Comparison of ENCODE assay signal across 9 cellular contexts in the genomic region with DNA sequence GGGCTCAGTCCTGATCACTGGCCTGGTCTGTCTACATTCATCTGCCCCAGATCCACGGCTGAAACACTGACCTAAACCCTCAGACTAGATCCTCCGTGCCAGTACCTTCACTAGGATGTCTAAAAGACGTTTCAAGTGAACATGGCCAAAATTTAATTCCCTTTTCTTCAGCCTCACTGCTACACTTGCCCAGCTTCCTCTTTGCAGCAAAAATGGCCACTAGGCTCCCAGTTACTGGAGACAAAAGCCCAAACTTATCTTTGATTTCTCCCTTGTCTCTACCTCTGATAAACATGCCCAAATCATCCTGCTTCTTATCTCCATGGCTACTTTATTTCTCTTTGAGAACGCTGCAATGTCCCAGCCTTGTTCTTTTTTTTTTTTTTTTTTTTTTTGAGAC. TPM values are rescaled to one million over a fixed set of nuclear protein-coding genes. Genes with fewer than 3 reads are reported as not detected.
DNase-seq lines count a peak whose midpoint lies in the region; ATAC-seq and TF ChIP-seq lines count a peak whose summit lies in the region.
"Had no signal": no experiment of that assay in that cellular context is flagged by ENCODE, and none has a peak within 500 bp of the region (broad histone marks: within the 10 kb centered on the region; RNA-seq: fewer than 3 reads in every experiment).

No MANE protein-coding gene starts in this region.

- no peaks in the 10 kb centered on the region for H3K27me3 ChIP-seq in RWPE2 (ENCODE audit: insufficient read depth, poor library complexity, severe bottlenecking)
- H3K27me3 ChIP-seq in esophagus squamous epithelium = no peaks in the 10 kb centered on the region
- no peaks in the 10 kb centered on the region for H3K27me3 ChIP-seq in stomach
- H3K27me3 ChIP-seq in BE2C = no peaks in the 10 kb centered on the region

- peaks cover 41% of the 10 kb centered on the region for H3K4me1 Mint-ChIP-seq in T-helper 1 cell treated with Interleukin-12 subunit alpha and Interleukin-12 subunit beta and Interleukin-4 antibody, amounts not matched to agents 30 μg/mL and 1 μg/mL, for 36 hours (ENCODE audit: low read depth)

- TF ChIP-seq CTCF in RWPE2 (IDR thresholded peaks at IDR 0.05; ENCODE audit: poor library complexity, severe bottlenecking) (no peak), esophagus squamous epithelium (IDR thresholded peaks at IDR 0.05) (no peak), stomach (IDR thresholded peaks at IDR 0.05) (no peak), BE2C (IDR thresholded peaks at IDR 0.05; ENCODE audit: low read depth, low read length) (no peak)

- H3K9me3 Mint-ChIP-seq in T-helper 1 cell treated with Interleukin-12 subunit alpha and Interleukin-12 subunit beta and Interleukin-4 antibody, amounts not matched to agents 30 μg/mL and 1 μg/mL, for 36 hours = no peaks in the 10 kb centered on the region

- no peak for TF ChIP-seq EP300 in stomach (IDR thresholded peaks at IDR 0.05)

- H3K27ac Mint-ChIP-seq in T-helper 1 cell treated with Interleukin-12 subunit alpha and Interleukin-12 subunit beta and Interleukin-4 antibody, amounts not matched to agents 30 μg/mL and 1 μg/mL, for 36 hours = peak overlapping the region; percentile 94

- H3K4me3 ChIP-seq in RWPE2 (ENCODE audit: severe bottlenecking) (no peak overlapping the region), esophagus squamous epithelium (peak overlapping the region in 3 of 4 donors; percentile 64 to 93 (median 80)), stomach (peak overlapping the region in 2 of 4 donors; percentile 63 to 72), BE2C (ENCODE audit: low read depth, low read length) (no peak overlapping the region)

- H3K36me3 ChIP-seq in RWPE2 (ENCODE audit: low read depth) (peaks cover 25% of the 10 kb centered on the region), esophagus squamous epithelium (no peaks in the 10 kb centered on the region), stomach (no peaks in the 10 kb centered on the region), BE2C (peaks cover 3% of the 10 kb centered on the region; the same call in 1 of the 2 replicates)

- no peak for ATAC-seq in RWPE2 (ENCODE audit: low read depth)

- H3K27me3 Mint-ChIP-seq in T-helper 1 cell treated with Interleukin-12 subunit alpha and Interleukin-12 subunit beta and Interleukin-4 antibody, amounts not matched to agents 30 μg/mL and 1 μg/mL, for 36 hours (ENCODE audit: low read depth) = no peaks in the 10 kb centered on the region

- no peak for TF ChIP-seq POLR2A in esophagus squamous epithelium (IDR thresholded peaks at IDR 0.05)
- no peak for TF ChIP-seq POLR2A in stomach (IDR thresholded peaks at IDR 0.05)

- peak overlapping the region; percentile 95 for H3K4me3 Mint-ChIP-seq in T-helper 1 cell treated with Interleukin-12 subunit alpha and Interleukin-12 subunit beta and Interleukin-4 antibody, amounts not matched to agents 30 μg/mL and 1 μg/mL, for 36 hours

- H3K9me3 ChIP-seq in RWPE2 (ENCODE audit: severe bottlenecking) (no peaks in the 10 kb centered on the region), esophagus squamous epithelium (no peaks in the 10 kb centered on the region), stomach (no peaks in the 10 kb centered on the region), BE2C (no peaks in the 10 kb centered on the region)

- H3K4me1 ChIP-seq in RWPE2 (ENCODE audit: insufficient read depth, poor library complexity, severe bottlenecking) (peaks cover 21% of the 10 kb centered on the region), esophagus squamous epithelium (peaks cover 59 to 87% (median 61%) of the 10 kb centered on the region in 3 donors), stomach (peaks cover 57 to 75% (median 69%) of the 10 kb centered on the region in 4 donors), BE2C (peaks cover 3% of the 10 kb centered on the region; the same call in 1 of the 2 replicates)

- peak overlapping the region; percentile 83 for H3K27ac ChIP-seq in RWPE2 (ENCODE audit: poor library complexity, severe bottlenecking)
- H3K27ac ChIP-seq in esophagus squamous epithelium = peak overlapping the region; percentile 96 to 100 (median 98)
- H3K27ac ChIP-seq in stomach = peak overlapping the region; percentile 26 to 99 (median 96)

- peaks cover 31% of the 10 kb centered on the region for H3K36me3 Mint-ChIP-seq in T-helper 1 cell treated with Interleukin-12 subunit alpha and Interleukin-12 subunit beta and Interleukin-4 antibody, amounts not matched to agents 30 μg/mL and 1 μg/mL, for 36 hours (ENCODE audit: low read depth)

- DNase-seq in T-helper 1 cell (no peak), RWPE2 (ENCODE audit: low spot score) (no peak), esophagus squamous epithelium (lab: John Stamatoyannopoulos, UW) (no peak), stomach (no peak), BE2C (no peak)
- no peak for DNase-seq in activated effector memory CD4-positive, alpha-beta T cell treated with anti-CD3 and anti-CD28 coated beads, Interleukin-2, amount 50 U/mL, for 16 hours
- no peak for DNase-seq in activated effector memory CD4-positive, alpha-beta T cell treated with Interleukin-2 at 50 U/mL for 16 hours
- DNase-seq: NCI-H1092 treated with DMSO at 0.1 percent for 48 hours had no signal

- intact Hi-C loops in esophagus squamous epithelium (cut with DNase I) (no loop called here), stomach (cut with DNase I; ENCODE audit: low total_unique reads) (no loop called here)

- 40 to 50% methylated on average over 4 of the region's 4 CpGs for WGBS in esophagus squamous epithelium, 2 donors
- WGBS in stomach, 5 donors = 53 to 66% (median 63%) methylated on average over 4 of the region's 4 CpGs

RNA-seq across cellular contexts. Expression of a gene that starts 1.6 kb away (rescaled TPM):
- total RNA-seq in esophagus squamous epithelium (10 to 100 TPM; 11.9 to 31.7 (median 24.9) TPM), stomach (10 to 100 TPM; 16.5 to 33.2 (median 22.6) TPM)
- polyA plus RNA-seq in stomach = 10 to 100 TPM; 27.8 to 37.3 (median 29.6) TPM
- 36.7 TPM for polyA plus RNA-seq in BE2C (2012; ENCODE audit: insufficient read depth, insufficient read length, low read depth)

RNA-seq across cellular contexts. Expression of a gene that starts 6.5 kb away (rescaled TPM):
- total RNA-seq in esophagus squamous epithelium (1 to 10 TPM in 1 of 4 donors, not detected in 3; 1.1 TPM), stomach (10 to 100 TPM in 1 of 5 donors, under 1 TPM in 3, not detected in 1; 0.87 to 61.4 (median 0.91) TPM)
- polyA plus RNA-seq in stomach = 1 to 10 TPM in 2 of 3 donors, under 1 TPM in 1; 0.87 to 3.7 (median 1.2) TPM
- 2.0 TPM for polyA plus RNA-seq in BE2C (2012; ENCODE audit: insufficient read depth, insufficient read length, low read depth)

RNA-seq across cellular contexts. Expression of a gene that starts 11.0 kb away (rescaled TPM):
- 10 to 100 TPM; 16.0 to 42.9 (median 27.4) TPM for total RNA-seq in esophagus squamous epithelium
- 10 to 100 TPM in 3 of 5 donors, 1 to 10 TPM in 1, not detected in 1; 2.3 to 63.4 (median 25.6) TPM for total RNA-seq in stomach
- 10 to 100 TPM; 40.3 to 48.1 (median 46.3) TPM for polyA plus RNA-seq in stomach
- 72.1 TPM for polyA plus RNA-seq in BE2C (2012; ENCODE audit: insufficient read depth, insufficient read length, low read depth)

RNA-seq across cellular contexts. Expression of a gene that starts 11.6 kb away (rescaled TPM):
- total RNA-seq in esophagus squamous epithelium = 10 to 100 TPM; 10.4 to 21.2 (median 16.1) TPM
- total RNA-seq in stomach = 10 to 100 TPM in 3 of 5 donors, 1 to 10 TPM in 2; 4.5 to 75.0 (median 13.0) TPM
- 10 to 100 TPM; 20.8 to 27.6 (median 27.0) TPM for polyA plus RNA-seq in stomach
- 82.1 TPM for polyA plus RNA-seq in BE2C (2012; ENCODE audit: insufficient read depth, insufficient read length, low read depth)

RNA-seq across cellular contexts. Expression of a gene that starts 11.7 kb away (rescaled TPM):
- 10 to 100 TPM; 18.1 to 21.9 (median 20.5) TPM for total RNA-seq in esophagus squamous epithelium
- total RNA-seq in stomach = 10 to 100 TPM in 2 of 5 donors, 1 to 10 TPM in 2, not detected in 1; 6.1 to 16.3 (median 10.3) TPM
- polyA plus RNA-seq in stomach = 10 to 100 TPM; 10.4 to 26.1 (median 17.4) TPM
- polyA plus RNA-seq in BE2C (2012; ENCODE audit: insufficient read depth, insufficient read length, low read depth) = 56.7 TPM

Comparison
In these comparisons a context has a peak if more than half of its experiments do, and no peak if none do; other contexts are left out.
1. H3K4me3 ChIP-seq: peak in esophagus squamous epithelium (3 of 4); none in RWPE2 (single experiment) and BE2C (single experiment).
2. Peak in every context shown above with its lines, with median percentiles within 50 percentile points of each other: H3K27ac ChIP-seq.